Comparison of ENCODE assay signal across 3 cellular contexts in the genomic region with DNA sequence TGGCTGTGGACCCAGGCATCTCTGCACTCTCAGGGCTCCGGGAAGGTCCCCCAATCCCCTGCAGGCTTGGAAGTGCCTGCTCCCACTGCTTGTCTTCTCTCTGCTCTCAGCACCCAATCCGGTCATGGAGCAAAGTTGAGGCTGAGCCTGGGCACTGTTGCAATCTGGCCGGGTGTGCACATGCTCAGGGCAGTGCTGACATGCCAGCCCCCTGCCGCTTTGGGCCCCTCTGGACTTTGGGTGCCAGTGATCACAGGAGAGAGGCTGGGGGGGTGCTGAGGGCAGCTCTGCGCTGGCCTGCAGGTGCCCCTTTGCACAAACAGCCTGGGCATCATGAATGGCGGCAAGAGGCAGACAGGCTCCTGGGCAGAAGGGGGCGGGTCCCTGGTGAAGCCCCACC.
TF ChIP-seq lines count a peak whose summit lies in the region.

No MANE protein-coding gene starts in this region.

TF ChIP-seq in GM23338, 12 proteins besides CTCF, POLR2A, EP300 and RAD21 (continues in another document):
- TF ChIP-seq NANOG (IDR thresholded peaks at IDR 0.05; ENCODE audit: borderline replicate concordance) = no peak
- TF ChIP-seq ZNF114 (CRISPR knock-in tag; IDR thresholded peaks at IDR 0.05) = no peak
- no peak for TF ChIP-seq CREB1 (CRISPR knock-in tag; IDR thresholded peaks at IDR 0.05; ENCODE audit: low read depth)
- TF ChIP-seq ZNF462 (CRISPR knock-in tag; IDR thresholded peaks at IDR 0.05) = no peak

TF ChIP-seq in IMR-90, 13 proteins besides CTCF, POLR2A, EP300 and RAD21:
- TF ChIP-seq MXI1 (IDR thresholded peaks at IDR 0.05; ENCODE audit: borderline replicate concordance, low read depth, low read length) = no peak
- no peak for TF ChIP-seq SMC3 (IDR thresholded peaks at IDR 0.05; ENCODE audit: low read depth, low read length)
- TF ChIP-seq, protein P1, sequence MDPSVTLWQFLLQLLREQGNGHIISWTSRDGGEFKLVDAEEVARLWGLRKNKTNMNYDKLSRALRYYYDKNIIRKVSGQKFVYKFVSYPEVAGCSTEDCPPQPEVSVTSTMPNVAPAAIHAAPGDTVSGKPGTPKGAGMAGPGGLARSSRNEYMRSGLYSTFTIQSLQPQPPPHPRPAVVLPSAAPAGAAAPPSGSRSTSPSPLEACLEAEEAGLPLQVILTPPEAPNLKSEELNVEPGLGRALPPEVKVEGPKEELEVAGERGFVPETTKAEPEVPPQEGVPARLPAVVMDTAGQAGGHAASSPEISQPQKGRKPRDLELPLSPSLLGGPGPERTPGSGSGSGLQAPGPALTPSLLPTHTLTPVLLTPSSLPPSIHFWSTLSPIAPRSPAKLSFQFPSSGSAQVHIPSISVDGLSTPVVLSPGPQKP (IDR thresholded peaks at IDR 0.05; ENCODE audit: borderline replicate concordance, low read depth, low read length) = no peak
- TF ChIP-seq USF2 (IDR thresholded peaks at IDR 0.05; ENCODE audit: low read depth, low read length) = no peak
- no peak for TF ChIP-seq CEBPB (IDR thresholded peaks at IDR 0.05; ENCODE audit: low read depth, low read length)
- no peak for TF ChIP-seq MAFK (IDR thresholded peaks at IDR 0.05; ENCODE audit: low read depth, low read length)
- TF ChIP-seq CHD1 (IDR thresholded peaks at IDR 0.05; ENCODE audit: low read depth, low read length) = no peak
- no peak for TF ChIP-seq NFE2L2 (IDR thresholded peaks at IDR 0.05; ENCODE audit: low read depth, low read length)
- TF ChIP-seq BHLHE40 (IDR thresholded peaks at IDR 0.05; ENCODE audit: low read depth, low read length) = no peak
- TF ChIP-seq MAZ (IDR thresholded peaks at IDR 0.05; ENCODE audit: borderline replicate concordance, low read depth, low read length) = no peak

TF ChIP-seq in HepG2, 621 proteins besides CTCF, POLR2A, EP300 and RAD21:
- TF ChIP-seq DMTF1 (CRISPR knock-in tag; IDR thresholded peaks at IDR 0.05) (no peak), ZNF446 (CRISPR knock-in tag; IDR thresholded peaks at IDR 0.05) (no peak), ZNF451 (CRISPR knock-in tag; IDR thresholded peaks at IDR 0.05) (no peak), MIER3 (CRISPR knock-in tag; IDR thresholded peaks at IDR 0.05; ENCODE audit: borderline replicate concordance) (no peak), CCDC6 (CRISPR knock-in tag; IDR thresholded peaks at IDR 0.05) (no peak), ZNF124 (CRISPR knock-in tag; IDR thresholded peaks at IDR 0.05) (no peak), POLR2G (IDR thresholded peaks at IDR 0.05; ENCODE audit: low read depth, low read length) (no peak)
